16 cellular contexts compared by ENCODE assay signal in genomic region chr22:37740455-37741311, GRCh38. TPM values are rescaled to one million over a fixed set of nuclear protein-coding genes. Genes with fewer than 3 reads are reported as not detected.
DNase-seq lines count a peak whose midpoint lies in the region; ATAC-seq and TF ChIP-seq lines count a peak whose summit lies in the region.
"Had no signal": no experiment of that assay in that cellular context is flagged by ENCODE, and none has a peak within 500 bp of the region (broad histone marks: within the 10 kb centered on the region; RNA-seq: fewer than 3 reads in every experiment).

No MANE protein-coding gene starts in this region.

- H3K9me3 ChIP-seq in lower lobe of right lung = no peaks in the 10 kb centered on the region
- H3K9me3 ChIP-seq: gastrocnemius medialis, left lung had no signal

- no peak for TF ChIP-seq CTCF in lower lobe of right lung (IDR thresholded peaks at IDR 0.05)
- no peak for TF ChIP-seq CTCF in Calu3 (IDR thresholded peaks at IDR 0.05; ENCODE audit: unreplicated experiment)

- intact Hi-C loops in lower lobe of right lung (cut with DNase I) (no loop called here), Calu3 (cut with micrococcal nuclease; ENCODE audit: unreplicated experiment) (no loop called here)

- H3K36me3 Mint-ChIP-seq in activated T-cell treated with anti-CD3 and anti-CD28 coated beads, Interleukin-2, amount 50 U/mL, for 4 hours (ENCODE audit: insufficient read depth) = no peaks in the 10 kb centered on the region
- peaks cover 25% of the 10 kb centered on the region for H3K36me3 Mint-ChIP-seq in Calu3 (ENCODE audit: insufficient read depth, unreplicated experiment)
- H3K36me3 Mint-ChIP-seq: activated naive CD4-positive, alpha-beta T cell treated with anti-CD3 and anti-CD28 coated beads, Interleukin-2, amount 50 U/mL, for 72 hours; T-cell had no signal

- peak overlapping the region; percentile 27 for H3K27ac ChIP-seq in lower lobe of right lung
- H3K27ac ChIP-seq: parathyroid adenoma had no signal

- H3K4me3 Mint-ChIP-seq in activated T-cell treated with anti-CD3 and anti-CD28 coated beads, Interleukin-2, amount 50 U/mL, for 4 hours = no peak overlapping the region
- H3K4me3 Mint-ChIP-seq in stimulated activated naive CD8-positive, alpha-beta T cell treated with anti-CD3 and anti-CD28 coated beads, Interleukin-15, amount 100 ng/mL, for 72 hours = peak overlapping the region; percentile 30 to 67
- H3K4me3 Mint-ChIP-seq in Calu3 (ENCODE audit: low read depth, unreplicated experiment) = no peak overlapping the region
- H3K4me3 Mint-ChIP-seq: activated CD4-positive, alpha-beta T cell treated with anti-CD3 and anti-CD28 coated beads, Interleukin-2, amount 10 ng/mL, durations not matched to agents 24 days and 14 days; T-cell had no signal

- peak; percentile 49 to 55 for ATAC-seq in activated T-cell treated with anti-CD3 and anti-CD28 coated beads, Interleukin-2, amount 50 U/mL, for 4 hours
- ATAC-seq in lower lobe of right lung = no peak
- peak; percentile 77 for ATAC-seq in stimulated activated naive CD8-positive, alpha-beta T cell treated with anti-CD3 and anti-CD28 coated beads, Interleukin-15, amount 100 ng/mL, for 72 hours
- no peak for ATAC-seq in HG03460 (IDR thresholded peaks at IDR 0.05; ENCODE audit: unreplicated experiment)
- ATAC-seq: activated naive CD4-positive, alpha-beta T cell treated with anti-CD3 and anti-CD28 coated beads, Interleukin-2, amount 50 U/mL, for 72 hours had no signal

- H3K4me3 ChIP-seq in lower lobe of right lung = no peak overlapping the region
- H3K4me3 ChIP-seq: gastrocnemius medialis, left lung had no signal

- no peaks in the 10 kb centered on the region for H3K27me3 ChIP-seq in lower lobe of right lung (ENCODE audit: low read depth)
- H3K27me3 ChIP-seq: gastrocnemius medialis, left lung had no signal

- CTCF ChIA-PET in Calu3 (lab: Charles Lee) = interaction anchor here (0.8 kb wide), 1 partner anchor 104 kb away, joined by 3 read pairs; the partner anchor contains the start of gene ANKRD54

- H3K4me1 ChIP-seq in lower lobe of right lung = peaks cover 40% of the 10 kb centered on the region
- H3K4me1 ChIP-seq: parathyroid adenoma had no signal

- no peaks in the 10 kb centered on the region for H3K9me3 Mint-ChIP-seq in activated T-cell treated with anti-CD3 and anti-CD28 coated beads, Interleukin-2, amount 50 U/mL, for 4 hours
- no peaks in the 10 kb centered on the region for H3K9me3 Mint-ChIP-seq in stimulated activated naive CD8-positive, alpha-beta T cell treated with anti-CD3 and anti-CD28 coated beads, Interleukin-15, amount 100 ng/mL, for 72 hours
- peaks cover 4% of the 10 kb centered on the region for H3K9me3 Mint-ChIP-seq in Calu3 (ENCODE audit: low read depth, unreplicated experiment)
- H3K9me3 Mint-ChIP-seq: activated CD4-positive, alpha-beta T cell treated with anti-CD3 and anti-CD28 coated beads, Interleukin-2, amount 10 ng/mL, durations not matched to agents 24 days and 14 days; activated naive CD4-positive, alpha-beta T cell treated with anti-CD3 and anti-CD28 coated beads, Interleukin-2, amount 50 U/mL, for 72 hours; T-cell had no signal

- H3K27ac Mint-ChIP-seq in stimulated activated naive CD8-positive, alpha-beta T cell treated with anti-CD3 and anti-CD28 coated beads, Interleukin-15, amount 100 ng/mL, for 72 hours = peak overlapping the region in 1 of 2 donors; percentile 72
- H3K27ac Mint-ChIP-seq in Calu3 (ENCODE audit: unreplicated experiment) = no peak overlapping the region
- H3K27ac Mint-ChIP-seq: activated CD4-positive, alpha-beta T cell treated with anti-CD3 and anti-CD28 coated beads, Interleukin-2, amount 10 ng/mL, durations not matched to agents 24 days and 14 days; T-cell had no signal

- no peaks in the 10 kb centered on the region for H3K27me3 Mint-ChIP-seq in activated T-cell treated with anti-CD3 and anti-CD28 coated beads, Interleukin-2, amount 50 U/mL, for 4 hours (ENCODE audit: low read depth)
- no peaks in the 10 kb centered on the region for H3K27me3 Mint-ChIP-seq in stimulated activated naive CD8-positive, alpha-beta T cell treated with anti-CD3 and anti-CD28 coated beads, Interleukin-15, amount 100 ng/mL, for 72 hours
- H3K27me3 Mint-ChIP-seq in Calu3 (ENCODE audit: unreplicated experiment) = peaks cover 17% of the 10 kb centered on the region
- H3K27me3 Mint-ChIP-seq: activated CD4-positive, alpha-beta T cell treated with anti-CD3 and anti-CD28 coated beads, Interleukin-2, amount 10 ng/mL, durations not matched to agents 24 days and 14 days had no signal

- H3K4me1 Mint-ChIP-seq in activated T-cell treated with anti-CD3 and anti-CD28 coated beads, Interleukin-2, amount 50 U/mL, for 4 hours (ENCODE audit: low read depth) = peaks cover 7% of the 10 kb centered on the region
- H3K4me1 Mint-ChIP-seq in stimulated activated naive CD8-positive, alpha-beta T cell treated with anti-CD3 and anti-CD28 coated beads, Interleukin-15, amount 100 ng/mL, for 72 hours = peaks cover 30% of the 10 kb centered on the region
- peaks cover 27% of the 10 kb centered on the region for H3K4me1 Mint-ChIP-seq in Calu3 (ENCODE audit: low read depth, unreplicated experiment)

- H3K36me3 ChIP-seq in lower lobe of right lung = no peaks in the 10 kb centered on the region
- H3K36me3 ChIP-seq: gastrocnemius medialis, left lung had no signal

- BruUV-seq in Calu3 (replicated peaks; lab: Mats Ljungman, UMichigan) = no TSS peak

- peak; percentile 40 for DNase-seq in activated CD4-positive, alpha-beta T cell treated with anti-CD3 and anti-CD28 coated beads for 48 hours
- no peak for DNase-seq in activated CD4-positive, alpha-beta T cell treated with anti-CD3 and anti-CD28 coated beads, Interleukin-2, amount 50 U/mL, for 1 hour
- DNase-seq in activated T-cell treated with anti-CD3 and anti-CD28 coated beads, Interleukin-2, amount 50 U/mL, for 4 hours = no peak
- no peak for DNase-seq in lower lobe of right lung
- peak; percentile 30 to 45 for DNase-seq in stimulated activated naive CD8-positive, alpha-beta T cell treated with anti-CD3 and anti-CD28 coated beads, Interleukin-15, amount 100 ng/mL, for 72 hours
- no peak for DNase-seq in Calu3
- no peak for DNase-seq in stimulated activated CD4-positive, alpha-beta T cell treated with anti-CD3 and anti-CD28 coated beads, Interleukin-4, amount 100 ng/mL, for 4 hours
- DNase-seq: activated CD4-positive, alpha-beta T cell treated with anti-CD3 and anti-CD28 coated beads, Interleukin-2, amount 10 ng/mL, durations not matched to agents 24 days and 14 days; NCI-H1694; NK-92 treated with Interleukin-12 subunit alpha and Interleukin-12 subunit beta, amount 100 ng/mL, for 24 hours had no signal

RNA-seq across cellular contexts. Expression of gene TRIOBP, which starts 43.8 kb away (rescaled TPM):
- total RNA-seq in activated T-cell treated with anti-CD3 and anti-CD28 coated beads, Interleukin-2, amount 50 U/mL, for 4 hours = 10 to 100 TPM; 14.9 to 19.0 (median 17.2) TPM
- total RNA-seq in lower lobe of right lung = 78.8 TPM
- 85.3 and 86.5 TPM in 2 replicates for total RNA-seq in Calu3 (2022)

RNA-seq across cellular contexts. Expression of gene NOL12, which starts 54.5 kb away (rescaled TPM):
- 10 to 100 TPM; 58.7 to 66.4 (median 65.2) TPM for total RNA-seq in activated T-cell treated with anti-CD3 and anti-CD28 coated beads, Interleukin-2, amount 50 U/mL, for 4 hours
- total RNA-seq in lower lobe of right lung (23.0 TPM), Calu3 (2022) (23.7 and 26.8 TPM in 2 replicates)

Comparison
In these comparisons a context has a peak if more than half of its experiments do, and no peak if none do; other contexts are left out.
1. DNase-seq: peak in activated CD4-positive, alpha-beta T cell treated with anti-CD3 and anti-CD28 coated beads for 48 hours (single experiment) and stimulated activated naive CD8-positive, alpha-beta T cell treated with anti-CD3 and anti-CD28 coated beads, Interleukin-15, amount 100 ng/mL, for 72 hours (2 of 2); none in activated CD4-positive, alpha-beta T cell treated with anti-CD3 and anti-CD28 coated beads, Interleukin-2, amount 50 U/mL, for 1 hour (single experiment), activated T-cell treated with anti-CD3 and anti-CD28 coated beads, Interleukin-2, amount 50 U/mL, for 4 hours (single experiment), lower lobe of right lung (single experiment), Calu3 (single experiment) and stimulated activated CD4-positive, alpha-beta T cell treated with anti-CD3 and anti-CD28 coated beads, Interleukin-4, amount 100 ng/mL, for 4 hours (0 of 2).
2. ATAC-seq: peak in activated T-cell treated with anti-CD3 and anti-CD28 coated beads, Interleukin-2, amount 50 U/mL, for 4 hours (2 of 2) and stimulated activated naive CD8-positive, alpha-beta T cell treated with anti-CD3 and anti-CD28 coated beads, Interleukin-15, amount 100 ng/mL, for 72 hours (single experiment); none in lower lobe of right lung (0 of 2) and HG03460 (single experiment).
3. H3K4me3 Mint-ChIP-seq: peak in stimulated activated naive CD8-positive, alpha-beta T cell treated with anti-CD3 and anti-CD28 coated beads, Interleukin-15, amount 100 ng/mL, for 72 hours (2 of 2); none in activated T-cell treated with anti-CD3 and anti-CD28 coated beads, Interleukin-2, amount 50 U/mL, for 4 hours (single experiment) and Calu3 (single experiment).